ENCODE assay signal across 5 cellular contexts in the genomic region with DNA sequence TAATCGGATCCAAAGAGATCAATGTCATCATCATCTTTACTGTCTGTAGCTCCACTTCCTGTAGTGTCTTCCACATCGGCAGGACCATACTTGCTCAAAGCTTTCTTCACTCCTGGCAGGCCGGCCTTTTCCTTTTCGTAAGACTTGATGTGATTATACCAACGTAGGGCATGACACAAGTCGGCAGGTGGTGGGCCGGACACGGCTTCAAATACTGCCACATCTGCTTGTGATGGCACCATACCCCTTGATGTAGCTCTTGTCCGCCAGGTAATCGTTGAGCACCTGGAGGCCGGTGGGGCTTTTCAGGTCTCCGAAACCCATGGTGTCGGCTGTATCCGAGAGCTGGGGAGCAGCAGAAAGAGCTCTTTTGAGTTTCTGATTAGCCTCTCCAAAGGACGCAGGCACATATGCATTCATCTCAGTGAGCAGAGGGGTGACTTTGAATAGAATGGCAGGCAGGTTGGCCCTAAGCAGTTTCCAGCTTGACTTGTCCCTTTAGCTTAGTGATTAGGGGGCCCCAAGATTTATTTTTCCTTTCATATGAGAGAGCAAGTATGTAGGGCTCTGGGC.
DNase-seq lines count a peak whose midpoint lies in the region; ATAC-seq and TF ChIP-seq lines count a peak whose summit lies in the region.
"Not testable (repeated sequence)": the region's sequence is repeated elsewhere in the genome, so short reads cannot be mapped to it uniquely, and the experiment has no call there.

No MANE protein-coding gene starts in this region.

- DNase-seq in GM23338 (ENCODE audit: low spot score): not testable (repeated sequence)
- DNase-seq in cardiac septum (ENCODE audit: low spot score) (peak; percentile 29), posterior vena cava (ENCODE audit: low spot score) (peak; percentile 63), spleen (peak; percentile 41)

- not testable (repeated sequence) for H3K4me3 ChIP-seq in GM23338; HUES48 (ENCODE audit: low read depth, low read length); spleen

- not testable (repeated sequence) for H3K4me1 ChIP-seq in GM23338 (ENCODE audit: insufficient read depth); spleen
- H3K4me1 ChIP-seq in HUES48 (ENCODE audit: control insufficient read depth, insufficient read depth, low read length): peaks cover 12% of the 10 kb centered on the region

- not testable (repeated sequence) for H3K36me3 ChIP-seq in GM23338 (ENCODE audit: insufficient read depth); HUES48 (ENCODE audit: control insufficient read depth, insufficient read depth, low read length); spleen

- H3K27me3 Mint-ChIP-seq in GM23338 (ENCODE audit: insufficient read depth, low read depth, poor library complexity): not testable (repeated sequence)

- not testable (repeated sequence) for H3K9ac ChIP-seq in HUES48 (ENCODE audit: low read depth, low read length)

- H3K9me2 ChIP-seq in GM23338 (ENCODE audit: insufficient read depth): not testable (repeated sequence)

- TF ChIP-seq POLR2A in spleen (IDR thresholded peaks at IDR 0.05): not testable (repeated sequence)

- H3K27ac ChIP-seq in GM23338 (ENCODE audit: low read depth); spleen: not testable (repeated sequence)
- H3K27ac ChIP-seq in HUES48 (ENCODE audit: low read depth, low read length): peak overlapping the region; percentile 47

- not testable (repeated sequence) for H3K79me2 ChIP-seq in GM23338 (replicated peaks; ENCODE audit: insufficient read depth)

- H2AFZ ChIP-seq in GM23338: not testable (repeated sequence)

- H3K4me2 ChIP-seq in GM23338: peak overlapping the region; percentile 8; the same call in 1 of the 2 replicates

- not testable (repeated sequence) for H3K27ac Mint-ChIP-seq in GM23338

- 70 to 84% (median 81%) methylated on average over 14 to 15 of the region's 15 CpGs for WGBS in spleen, 5 donors

- H3K4me1 Mint-ChIP-seq in GM23338: peaks cover 21% of the 10 kb centered on the region

- H3K9me3 ChIP-seq in HUES48 (ENCODE audit: control insufficient read depth, insufficient read depth, low read length): not testable (repeated sequence)
- H3K9me3 ChIP-seq in spleen: peaks cover 0 to 12% (median 9%) of the 10 kb centered on the region in 8 donors

- H3K27me3 ChIP-seq in GM23338 (ENCODE audit: insufficient read depth); HUES48 (ENCODE audit: control insufficient read depth, insufficient read depth, low read length); spleen (replicated peaks in 1 of 7): not testable (repeated sequence)

- H3K4me3 Mint-ChIP-seq in GM23338: not testable (repeated sequence)

- ATAC-seq in GM23338: peak; percentile 86

- not testable (repeated sequence) for H3F3A ChIP-seq in GM23338 (replicated peaks; ENCODE audit: low read depth)

- peaks cover 16% of the 10 kb centered on the region for H3K9me3 Mint-ChIP-seq in GM23338

- not testable (repeated sequence) for H3K36me3 Mint-ChIP-seq in GM23338 (ENCODE audit: low read depth)

- not testable (repeated sequence) for H4K20me1 ChIP-seq in GM23338 (replicated peaks; ENCODE audit: insufficient read depth)

- TF ChIP-seq CTCF in GM23338 (conservative IDR thresholded peaks at IDR 0.05; ENCODE audit: low read depth in 2 of 2); spleen (IDR thresholded peaks at IDR 0.05 in 8 of 11, conservative IDR thresholded peaks at IDR 0.05 in 3 of 11): not testable (repeated sequence)

- intact Hi-C loops in cardiac septum (cut with DNase I); posterior vena cava (cut with DNase I); spleen (cut with DNase I; ENCODE audit: low total_unique reads): not testable (repeated sequence)
